ENCODE assay signal across 32 cellular contexts in genomic region chr4:173382349-173382748, GRCh38. TPM values are rescaled to one million over a fixed set of nuclear protein-coding genes. Genes with fewer than 3 reads are reported as not detected.
"Had no signal": no experiment of that assay in that cellular context is flagged by ENCODE, and none has a peak within 500 bp of the region (broad histone marks: within the 10 kb centered on the region; RNA-seq: fewer than 3 reads in every experiment).

No MANE protein-coding gene starts in this region.

- H3K4me1 ChIP-seq: parathyroid adenoma, psoas muscle, right lobe of liver, suprapubic skin, testis, upper lobe of right lung, uterus had no signal

- H3K36me3 ChIP-seq: neutrophil, right lobe of liver, spleen, suprapubic skin, tibial artery, transverse colon, upper lobe of right lung, uterus had no signal

- H3K27me3 Mint-ChIP-seq: progenitor cell of endocrine pancreas, type B pancreatic cell had no signal

- H3K4me1 Mint-ChIP-seq: natural killer cell; nephron; stimulated activated memory B cell treated with anti-CD40 and anti-IgM and Interleukin-4, amounts not matched to agents 10 μg/mL and 1 μg/mL and 100 μg/mL, for 72 hours; stimulated activated naive CD8-positive, alpha-beta T cell treated with anti-CD3 and anti-CD28 coated beads, Interleukin-15, amount 100 ng/mL, for 72 hours had no signal

- H3K27ac ChIP-seq: neutrophil, parathyroid adenoma, psoas muscle, right lobe of liver, spleen, suprapubic skin, testis, transverse colon, upper lobe of right lung, uterus had no signal

- ATAC-seq: naive thymus-derived CD4-positive, alpha-beta T cell; natural killer cell; psoas muscle; right cardiac atrium; right lobe of liver; stimulated activated memory B cell treated with anti-CD40 and anti-IgM and Interleukin-4, amounts not matched to agents 10 μg/mL and 1 μg/mL and 100 μg/mL, for 72 hours; stimulated activated naive CD8-positive, alpha-beta T cell treated with anti-CD3 and anti-CD28 coated beads, Interleukin-15, amount 100 ng/mL, for 72 hours; stimulated activated naive CD8-positive, alpha-beta T cell treated with anti-CD3 and anti-CD28 coated beads, Interleukin-15, Interleukin-2, amounts not matched to agents 100 U/mL and 50 U/mL, for 24 hours; upper lobe of right lung had no signal

- H3K4me3 Mint-ChIP-seq: naive thymus-derived CD4-positive, alpha-beta T cell; natural killer cell; nephron; stimulated activated memory B cell treated with anti-CD40 and anti-IgM and Interleukin-4, amounts not matched to agents 10 μg/mL and 1 μg/mL and 100 μg/mL, for 72 hours; stimulated activated naive CD8-positive, alpha-beta T cell treated with anti-CD3 and anti-CD28 coated beads, Interleukin-15, amount 100 ng/mL, for 72 hours; type B pancreatic cell had no signal

- DNase-seq: naive thymus-derived CD4-positive, alpha-beta T cell; natural killer cell; nucleus accumbens; posterior cingulate gyrus; psoas muscle; right cardiac atrium; right lobe of liver; sigmoid colon; spleen; stimulated activated CD4-positive, alpha-beta T cell treated with anti-CD3 and anti-CD28 coated beads, Interleukin-12 subunit alpha, Interleukin-12 subunit beta, amount 100 ng/mL, for 4 hours; stimulated activated CD4-positive, alpha-beta T cell treated with anti-CD3 and anti-CD28 coated beads, Interleukin-1b, Interleukin-23, amount 100 ng/mL, for 48 hours; stimulated activated CD4-positive, alpha-beta T cell treated with anti-CD3 and anti-CD28 coated beads, Interleukin-4, amount 100 ng/mL, for 1 hour; stimulated activated CD4-positive, alpha-beta T cell treated with anti-CD3 and anti-CD28 coated beads, Interleukin-4, amount 100 ng/mL, for 4 hours; stimulated activated CD8-positive, alpha-beta memory T cell treated with anti-CD3 and anti-CD28 coated beads, Interleukin-4, amount 100 ng/mL, for 48 hours; stimulated activated naive CD4-positive, alpha-beta T cell; stimulated activated naive CD8-positive, alpha-beta T cell treated with anti-CD3 and anti-CD28 coated beads, Interleukin-15, amount 100 ng/mL, for 72 hours; stimulated activated naive CD8-positive, alpha-beta T cell treated with anti-CD3 and anti-CD28 coated beads, Interleukin-15, Interleukin-2, amounts not matched to agents 100 U/mL and 50 U/mL, for 24 hours; substantia nigra; testis; tibial artery; transverse colon; upper lobe of right lung; uterus had no signal

- H3K36me3 Mint-ChIP-seq: natural killer cell; stimulated activated memory B cell treated with anti-CD40 and anti-IgM and Interleukin-4, amounts not matched to agents 10 μg/mL and 1 μg/mL and 100 μg/mL, for 72 hours had no signal

- H3K9me3 ChIP-seq: neutrophil, psoas muscle, right lobe of liver, sigmoid colon, spleen, suprapubic skin, testis, tibial artery, transverse colon, upper lobe of right lung, uterus had no signal

- H3K27ac Mint-ChIP-seq: natural killer cell; nephron; progenitor cell of endocrine pancreas; stimulated activated memory B cell treated with anti-CD40 and anti-IgM and Interleukin-4, amounts not matched to agents 10 μg/mL and 1 μg/mL and 100 μg/mL, for 72 hours; stimulated activated naive CD8-positive, alpha-beta T cell treated with anti-CD3 and anti-CD28 coated beads, Interleukin-15, amount 100 ng/mL, for 72 hours; type B pancreatic cell had no signal

- H3K4me3 ChIP-seq: psoas muscle, right lobe of liver, sigmoid colon, smooth muscle cell, spleen, suprapubic skin, testis, tibial artery, transverse colon, upper lobe of right lung, uterus had no signal

- H3K9me3 Mint-ChIP-seq: naive thymus-derived CD4-positive, alpha-beta T cell; natural killer cell; nephron; stimulated activated memory B cell treated with anti-CD40 and anti-IgM and Interleukin-4, amounts not matched to agents 10 μg/mL and 1 μg/mL and 100 μg/mL, for 72 hours; stimulated activated naive CD8-positive, alpha-beta T cell treated with anti-CD3 and anti-CD28 coated beads, Interleukin-15, amount 100 ng/mL, for 72 hours; type B pancreatic cell had no signal

- H3K27me3 ChIP-seq: neutrophil, right lobe of liver, sigmoid colon, spleen, suprapubic skin, testis, tibial artery, transverse colon, upper lobe of right lung, uterus had no signal

RNA-seq across cellular contexts. Expression of gene SCRG1, which starts 16.6 kb away (rescaled TPM):
- total RNA-seq: naive thymus-derived CD4-positive, alpha-beta T cell; natural killer cell; progenitor cell of endocrine pancreas; renal cortical epithelial cell; right lobe of liver; upper lobe of right lung had no signal
- polyA plus RNA-seq: naive thymus-derived CD4-positive, alpha-beta T cell had no signal
